19 cellular contexts compared by ENCODE assay signal in genomic region chr16:20676867-20677266, GRCh38. TPM values are rescaled to one million over a fixed set of nuclear protein-coding genes. Genes with fewer than 3 reads are reported as not detected.
DNase-seq lines count a peak whose midpoint lies in the region; ATAC-seq, FAIRE-seq and TF ChIP-seq lines count a peak whose summit lies in the region.
"Had no signal": no experiment of that assay in that cellular context is flagged by ENCODE, and none has a peak within 500 bp of the region (broad histone marks: within the 10 kb centered on the region; RNA-seq: fewer than 3 reads in every experiment).

No MANE protein-coding gene starts in this region.

- no peak for FAIRE-seq in HTR-8/SVneo (lab: Jason Lieb, UNC)
- FAIRE-seq: GM12892 had no signal

- no peak overlapping the region for H2AK5ac ChIP-seq in mesendoderm (ENCODE audit: low read length)

- H3K4me3 Mint-ChIP-seq in MCF 10A (ENCODE audit: unreplicated experiment) (no peak overlapping the region), type B pancreatic cell (peak overlapping the region; percentile 88)

- no TSS peak for BruUV-seq in MCF 10A (replicated peaks; lab: Mats Ljungman, UMichigan)

- H3K4me1 Mint-ChIP-seq in MCF 10A (ENCODE audit: insufficient read depth, unreplicated experiment) (peaks cover 24% of the 10 kb centered on the region), type B pancreatic cell (ENCODE audit: unreplicated experiment) (peaks cover 48% of the 10 kb centered on the region)

- H3K27me3 ChIP-seq in breast epithelium = no peaks in the 10 kb centered on the region
- no peaks in the 10 kb centered on the region for H3K27me3 ChIP-seq in mesendoderm (ENCODE audit: insufficient read depth, low read length, poor library complexity)
- H3K27me3 ChIP-seq: left lung, tibial nerve had no signal

- DNase-seq in MCF 10A (ENCODE audit: unreplicated experiment) (no peak), breast epithelium (ENCODE audit: low spot score in 2 of 2) (no peak), mesendoderm (peak; percentile 18), type B pancreatic cell (ENCODE audit: extremely low spot score, unreplicated experiment) (no peak), omental fat pad (ENCODE audit: low spot score) (no peak), HTR-8/SVneo (ENCODE audit: insufficient read length, low spot score) (no peak)
- DNase-seq in activated CD4-positive, alpha-beta T cell treated with anti-CD3 and anti-CD28 coated beads, Interleukin-2, amount 50 U/mL, for 1 hour = no peak
- DNase-seq: activated CD4-positive, alpha-beta T cell treated with anti-CD3 and anti-CD28 coated beads for 4 hours; DMS 273 treated with DMSO at 0.1 percent for 48 hours; HCEC 1CT; left lung; NCI-H524 treated with DMSO at 0.1 percent for 48 hours; nucleus accumbens; RPMI8226 had no signal

- TF ChIP-seq POLR2A in breast epithelium (IDR thresholded peaks at IDR 0.05) = no peak

- peak overlapping the region; percentile 79 for H3K27ac Mint-ChIP-seq in MCF 10A (ENCODE audit: low read depth, unreplicated experiment)
- peak overlapping the region; percentile 91 for H3K27ac Mint-ChIP-seq in type B pancreatic cell
- H3K27ac Mint-ChIP-seq: activated T-helper 2 cell treated with anti-CD3 and anti-CD28 coated beads, Interferon-gamma antibody, Interleukin-2, Interleukin-4, amounts not matched to agents 10 μg/mL and 5 μg/mL and 100 μg/mL, durations not matched to agents 14 hours and 24 hours and 36 hours; T-helper 1 cell treated with Interleukin-12 subunit alpha and Interleukin-12 subunit beta and Interleukin-4 antibody, amounts not matched to agents 30 μg/mL and 1 μg/mL, for 36 hours had no signal

- TF ChIP-seq CTCF in MCF 10A (IDR thresholded peaks at IDR 0.05; ENCODE audit: unreplicated experiment) (no peak), breast epithelium (IDR thresholded peaks at IDR 0.05) (no peak), VCaP (conservative IDR thresholded peaks at IDR 0.05) (no peak), type B pancreatic cell (conservative IDR thresholded peaks at IDR 0.05) (peak; percentile 48), omental fat pad (IDR thresholded peaks at IDR 0.05) (no peak)

- peak overlapping the region in 1 of 3 donors; percentile 54 for H3K4me3 ChIP-seq in breast epithelium
- H3K4me3 ChIP-seq in mesendoderm (ENCODE audit: low read length) = no peak overlapping the region

- no peaks in the 10 kb centered on the region for H3K9me3 Mint-ChIP-seq in MCF 10A (ENCODE audit: unreplicated experiment)
- no peaks in the 10 kb centered on the region for H3K9me3 Mint-ChIP-seq in type B pancreatic cell
- H3K9me3 Mint-ChIP-seq: activated T-helper 2 cell treated with anti-CD3 and anti-CD28 coated beads, Interferon-gamma antibody, Interleukin-2, Interleukin-4, amounts not matched to agents 10 μg/mL and 5 μg/mL and 100 μg/mL, durations not matched to agents 14 hours and 24 hours and 36 hours; T-helper 1 cell treated with Interleukin-12 subunit alpha and Interleukin-12 subunit beta and Interleukin-4 antibody, amounts not matched to agents 30 μg/mL and 1 μg/mL, for 36 hours had no signal

- no peaks in the 10 kb centered on the region for H3K27me3 Mint-ChIP-seq in MCF 10A (ENCODE audit: insufficient read depth, unreplicated experiment)
- H3K27me3 Mint-ChIP-seq in type B pancreatic cell = no peaks in the 10 kb centered on the region

- no peaks in the 10 kb centered on the region for H3K79me2 ChIP-seq in mesendoderm (ENCODE audit: control insufficient read depth, insufficient read depth, low read length)

- H2BK120ac ChIP-seq in mesendoderm (ENCODE audit: low read depth, low read length) = no peak overlapping the region

- no peak overlapping the region for H3K9ac ChIP-seq in mesendoderm (ENCODE audit: low read length)

- H4K8ac ChIP-seq in mesendoderm (ENCODE audit: low read depth, low read length) = no peak overlapping the region

- H3K4me1 ChIP-seq in breast epithelium (peaks cover 4 to 10% of the 10 kb centered on the region in 2 donors), mesendoderm (ENCODE audit: control insufficient read depth, low read depth, low read length) (peaks cover 14% of the 10 kb centered on the region)

- H3K56ac ChIP-seq in mesendoderm (ENCODE audit: low read length) = no peak overlapping the region

- H3K27ac ChIP-seq in breast epithelium = peak overlapping the region in 1 of 2 donors; percentile 87
- peak overlapping the region; percentile 68 for H3K27ac ChIP-seq in VCaP
- H3K27ac ChIP-seq in mesendoderm (ENCODE audit: low read depth, low read length) = no peak overlapping the region

- H3K36me3 Mint-ChIP-seq in MCF 10A (ENCODE audit: insufficient read depth, unreplicated experiment) = no peaks in the 10 kb centered on the region
- H3K36me3 Mint-ChIP-seq in type B pancreatic cell = peaks cover 2% of the 10 kb centered on the region

- no peaks in the 10 kb centered on the region for H3K79me1 ChIP-seq in mesendoderm (ENCODE audit: low read length)

- no peak overlapping the region for H4K5ac ChIP-seq in mesendoderm (ENCODE audit: low read length)

- no peak overlapping the region for H3K4me2 ChIP-seq in mesendoderm (ENCODE audit: low read length)

- ATAC-seq in omental fat pad (ENCODE audit: low FRiP score) = no peak

- H2BK5ac ChIP-seq in mesendoderm (ENCODE audit: low read length) = no peak overlapping the region

- no peaks in the 10 kb centered on the region for H3K9me3 ChIP-seq in breast epithelium
- H3K9me3 ChIP-seq: left lung, tibial nerve had no signal

- H3K36me3 ChIP-seq in breast epithelium (no peaks in the 10 kb centered on the region), mesendoderm (ENCODE audit: control insufficient read depth, insufficient read depth, low read length) (no peaks in the 10 kb centered on the region)
- H3K36me3 ChIP-seq: left lung, tibial nerve had no signal

- no peak overlapping the region for H3K18ac ChIP-seq in mesendoderm (ENCODE audit: low read length)

- POLR2A ChIA-PET in MCF 10A (lab: Yijun Ruan, JAX) = interaction anchor here (1.0 to 1.4 kb wide), 2 partner anchors 9 to 64 kb away, joined by 3 read pairs; no protein-coding TSS in a partner anchor

- CTCF ChIA-PET in MCF 10A (lab: Yijun Ruan, JAX) = interaction anchor here (0.6 to 2.8 kb wide), 7 partner anchors 16 to 1115 kb away, joined by 3 to 11 read pairs (median 4); no protein-coding TSS in a partner anchor

- intact Hi-C loops in MCF 10A (cut with micrococcal nuclease) = no loop called here
- intact Hi-C loops in breast epithelium (cut with DNase I; ENCODE audit: low total_unique reads) = no loop called here

- H3K23ac ChIP-seq in mesendoderm (ENCODE audit: low read length) = no peak overlapping the region

- H3K4ac ChIP-seq in mesendoderm (ENCODE audit: low read depth, low read length) = no peak overlapping the region

- H2BK15ac ChIP-seq in mesendoderm (replicated peaks; ENCODE audit: low read depth) = no peak overlapping the region

RNA-seq across cellular contexts. Expression of gene ACSM1, which starts 20.6 kb away (rescaled TPM):
- total RNA-seq in MCF 10A (2022) = not detected in 2 replicates
- 10 to 100 TPM in 1 of 3 donors, 1 to 10 TPM in 1, under 1 TPM in 1; 0.32 to 11.1 (median 7.5) TPM for total RNA-seq in breast epithelium
- polyA plus RNA-seq in mesendoderm (2013, experiment 1 of 2) = 0.03 TPM
- polyA plus RNA-seq in mesendoderm (2013, experiment 2 of 2) = 0.10 TPM
- total RNA-seq in type B pancreatic cell (ENCODE audit: low replicate concordance) = 0.36 TPM in 1 of 2 replicates, not detected in the other
- total RNA-seq in omental fat pad = 1 to 10 TPM in 2 of 4 donors, not detected in 2; 1.2 to 2.3 TPM
